ENCODE assay signal across 32 cellular contexts in genomic region chr5:91687430-91687829, GRCh38.
A peak's percentile ranks its signal among the peaks of the same experiment; 100 is the strongest.
DNase-seq lines count a peak whose midpoint lies in the region; ATAC-seq, FAIRE-seq and TF ChIP-seq lines count a peak whose summit lies in the region.
"Had no signal": no experiment of that assay in that cellular context is flagged by ENCODE, and none has a peak within 500 bp of the region (broad histone marks: within the 10 kb centered on the region; RNA-seq: fewer than 3 reads in every experiment).

No MANE protein-coding gene starts in this region.

- no peak for TF ChIP-seq RAD21 in K562 (CRISPR knock-in tag; conservative IDR thresholded peaks at IDR 0.05 in 1 of 2, IDR thresholded peaks at IDR 0.05 in 1 of 2)

- no peaks in the 10 kb centered on the region for H3K27me3 ChIP-seq in K562 (ENCODE audit: control insufficient read depth in 2 of 2, insufficient read depth in 2 of 2, low read length in 2 of 2)
- no peaks in the 10 kb centered on the region for H3K27me3 ChIP-seq in brain microvascular endothelial cell (replicated peaks)
- H3K27me3 ChIP-seq: BE2C; BLaER1; BLaER1 treated with 17β-estradiol and CSF1 and Interleukin-3, amounts not matched to agents 10 nM and 100 nM had no signal

- no peaks in the 10 kb centered on the region for H4K20me1 ChIP-seq in K562 (replicated peaks; ENCODE audit: control insufficient read depth, insufficient read depth, low read length)
- H4K20me1 ChIP-seq: BLaER1; BLaER1 treated with 17β-estradiol and CSF1 and Interleukin-3, amounts not matched to agents 10 nM and 100 nM had no signal

- no peak for FAIRE-seq in K562 (lab: Jason Lieb, UNC)
- FAIRE-seq: A204.1, A549 had no signal

- no peak for TF ChIP-seq EP300 in K562 (IDR thresholded peaks at IDR 0.05; ENCODE audit: low read length)

- in situ Hi-C loops in K562 (cut with MboI) (no loop called here), brain microvascular endothelial cell (cut with HindIII; ENCODE audit: low pct_ligation_motif_present, low sequenced_read_pairs) (no loop called here)

- DNase-seq in K562 (ENCODE audit: extremely low read depth in 1 of 4, low spot score in 3 of 4) (no peak), brain microvascular endothelial cell (peak; percentile 24), GM19238 (ENCODE audit: insufficient read length, low spot score) (no peak), NCI-H345 treated with DMSO at 0.1 percent for 48 hours (lab: John Stamatoyannopoulos, UW; ENCODE audit: unreplicated experiment) (no peak)
- DNase-seq: 8988T; ACHN; AML-193; BE2C; C1 segment of cervical spinal cord; Caco-2; Calu3; CD4-positive, alpha-beta memory T cell; CD4-positive, alpha-beta T cell; CD4-positive, CD25-positive, alpha-beta regulatory T cell; CD8-positive, alpha-beta memory T cell; CD8-positive, alpha-beta T cell; COR-L47; DMS 273 treated with DMSO at 0.1 percent for 48 hours; DMS153; DMS53; DMS79; DMS79 treated with DMSO at 0.1 percent for 48 hours; DND-41; EL had no signal

- intact Hi-C loops in K562 (cut with micrococcal nuclease) = no loop called here

- H3K4me1 ChIP-seq in HEK293 (ENCODE audit: control insufficient read depth, insufficient read depth, low read length) (no peaks in the 10 kb centered on the region), K562 (replicated peaks in 1 of 2; ENCODE audit: control insufficient read depth in 2 of 2, insufficient read depth in 2 of 2, low read length in 2 of 2) (no peaks in the 10 kb centered on the region)
- H3K4me1 ChIP-seq: A549, BE2C, BLaER1, Caco-2 had no signal

- TF ChIP-seq CTCF in HEK293 (tag by site-specific recombination; IDR thresholded peaks at IDR 0.05) (no peak), K562 (IDR thresholded peaks at IDR 0.05 in 2 of 3, conservative IDR thresholded peaks at IDR 0.05 in 1 of 3; ENCODE audit: insufficient read depth in 2 of 3, low read depth in 1 of 3, low read length in 3 of 3) (no peak), brain microvascular endothelial cell (IDR thresholded peaks at IDR 0.05; ENCODE audit: low read depth, low read length, missing control alignments) (no peak)

- ATAC-seq in K562 = no peak
- no peak for ATAC-seq in HG02678 (IDR thresholded peaks at IDR 0.05; ENCODE audit: unreplicated experiment)
- ATAC-seq: A549; CD8-positive, alpha-beta T cell had no signal

- no peak overlapping the region for H3K4me2 ChIP-seq in K562 (ENCODE audit: insufficient read depth, low read length)
- H3K4me2 ChIP-seq: A549; BLaER1; BLaER1 treated with 17β-estradiol and CSF1 and Interleukin-3, amounts not matched to agents 10 nM and 100 nM had no signal

- CTCF ChIA-PET in HEK293 (lab: Yijun Ruan, JAX) (no interaction called here), K562 (lab: Yijun Ruan, JAX; ENCODE audit: low intra/inter-chr PET ratio) (no interaction called here)

- WGBS in K562 (ENCODE audit: insufficient coverage, low coverage, missing lambda C conversion rate) = 0% methylated on average over 2 of the region's 2 CpGs

- H3K27ac ChIP-seq in HEK293 (ENCODE audit: extremely low read depth, low read depth, low read length) (no peak overlapping the region), K562 (ENCODE audit: extremely low read depth, low read depth, low read length) (no peak overlapping the region), brain microvascular endothelial cell (no peak overlapping the region)
- H3K27ac ChIP-seq: 22Rv1; A549; BLaER1; BLaER1 treated with 17β-estradiol and CSF1 and Interleukin-3, amounts not matched to agents 10 nM and 100 nM; C4-2B had no signal

- no peak for TF ChIP-seq POLR2A in K562 (conservative IDR thresholded peaks at IDR 0.05)

- POLR2A ChIA-PET in HEK293 (lab: Yijun Ruan, JAX) = no interaction called here
- POLR2A ChIA-PET in K562 (lab: Yijun Ruan, JAX) = no interaction called here

- H2AFZ ChIP-seq in K562 (ENCODE audit: low read depth, low read length) = no peak overlapping the region

- H3K9me1 ChIP-seq in K562 (ENCODE audit: control insufficient read depth, insufficient read depth, low read length) = no peaks in the 10 kb centered on the region

- H3K9me3 ChIP-seq in HEK293 (ENCODE audit: control insufficient read depth, insufficient read depth, low read depth, low read length) (no peaks in the 10 kb centered on the region), K562 (replicated peaks; ENCODE audit: control insufficient read depth, insufficient read depth, low read depth, low read length) (no peaks in the 10 kb centered on the region)
- H3K9me3 ChIP-seq: A549, BE2C, BLaER1, Caco-2 had no signal

- no peaks in the 10 kb centered on the region for H3K79me2 ChIP-seq in K562 (ENCODE audit: control insufficient read depth, insufficient read depth, low read length)

- no TSS peak for BruUV-seq in K562 (replicated peaks; lab: Mats Ljungman, UMichigan)

- no peak overlapping the region for H3K9ac ChIP-seq in K562 (ENCODE audit: insufficient read depth in 1 of 2, low read depth in 2 of 2, low read length in 2 of 2)
- H3K9ac ChIP-seq: BLaER1; BLaER1 treated with 17β-estradiol and CSF1 and Interleukin-3, amounts not matched to agents 10 nM and 100 nM had no signal

- H3K36me3 ChIP-seq in HEK293 (ENCODE audit: control insufficient read depth in 2 of 2, insufficient read depth in 1 of 2, low read length in 2 of 2) = no peaks in the 10 kb centered on the region
- no peaks in the 10 kb centered on the region for H3K36me3 ChIP-seq in K562 (ENCODE audit: control insufficient read depth, insufficient read depth, low read length)
- H3K36me3 ChIP-seq in brain microvascular endothelial cell (replicated peaks) = no peaks in the 10 kb centered on the region
- H3K36me3 ChIP-seq: BE2C; BLaER1; BLaER1 treated with 17β-estradiol and CSF1 and Interleukin-3, amounts not matched to agents 10 nM and 100 nM had no signal

- H3K4me3 ChIP-seq in HEK293 (ENCODE audit: low read depth, low read length) (no peak overlapping the region), K562 (no peak overlapping the region), brain microvascular endothelial cell (ENCODE audit: low read depth, low read length) (no peak overlapping the region)
- H3K4me3 ChIP-seq: A549; BLaER1; BLaER1 treated with 17β-estradiol and CSF1 and Interleukin-3, amounts not matched to agents 10 nM and 100 nM had no signal

TF ChIP-seq in HEK293, 187 proteins besides CTCF, POLR2A, EP300 and RAD21:
- TF ChIP-seq ZNF10 (tag by site-specific recombination; IDR thresholded peaks at IDR 0.05) (peak; percentile 94), ZNF529 (tag by site-specific recombination; IDR thresholded peaks at IDR 0.05; ENCODE audit: insufficient replicate concordance) (no peak)

TF ChIP-seq in K562, 482 proteins besides CTCF, POLR2A, EP300 and RAD21:
- TF ChIP-seq DACH1 (IDR thresholded peaks at IDR 0.05; ENCODE audit: partially characterized antibody) (no peak), ZBTB12 (CRISPR knock-in tag; IDR thresholded peaks at IDR 0.05) (no peak), RBM14 (IDR thresholded peaks at IDR 0.05; ENCODE audit: borderline replicate concordance, insufficient read depth, low read depth, low read length) (no peak), SP2 (IDR thresholded peaks at IDR 0.05; ENCODE audit: extremely low read depth, low read depth, low read length, poor library complexity, severe bottlenecking) (no peak), USF2 (CRISPR knock-in tag; IDR thresholded peaks at IDR 0.05) (no peak), RBM25 (IDR thresholded peaks at IDR 0.05; ENCODE audit: low read depth, low read length, severe bottlenecking) (peak; percentile 11), SMARCE1 (IDR thresholded peaks at IDR 0.05) (no peak), HIVEP1 (CRISPR knock-in tag; IDR thresholded peaks at IDR 0.05) (no peak), ZBTB26 (CRISPR knock-in tag; IDR thresholded peaks at IDR 0.05) (no peak), ATF3 (IDR thresholded peaks at IDR 0.05) (no peak), ATF3 (CRISPR knock-in tag; conservative IDR thresholded peaks at IDR 0.05) (no peak), HDAC3 (IDR thresholded peaks at IDR 0.05; ENCODE audit: borderline replicate concordance, partially characterized antibody) (no peak), ZNF134 (CRISPR knock-in tag; conservative IDR thresholded peaks at IDR 0.05) (peak; percentile 87), ZNF165 (CRISPR knock-in tag; IDR thresholded peaks at IDR 0.05; ENCODE audit: borderline replicate concordance) (no peak)
